16 cellular contexts compared by ENCODE assay signal in genomic region chr11:66614073-66614472, GRCh38. TPM values are rescaled to one million over a fixed set of nuclear protein-coding genes. Genes with fewer than 3 reads are reported as not detected.
DNase-seq lines count a peak whose midpoint lies in the region; ATAC-seq and TF ChIP-seq lines count a peak whose summit lies in the region.
"Had no signal": no experiment of that assay in that cellular context is flagged by ENCODE, and none has a peak within 500 bp of the region (broad histone marks: within the 10 kb centered on the region; RNA-seq: fewer than 3 reads in every experiment).

No MANE protein-coding gene starts in this region.

- H3K9me3 Mint-ChIP-seq in activated T-cell treated with anti-CD3 and anti-CD28 coated beads, Interleukin-2, amount 50 U/mL, for 4 hours: no peaks in the 10 kb centered on the region
- H3K9me3 Mint-ChIP-seq: CD8-positive, alpha-beta T cell had no signal

- H3K9me3 ChIP-seq in A673 (ENCODE audit: low read depth, low read length, poor library complexity, severe bottlenecking): no peaks in the 10 kb centered on the region
- H3K9me3 ChIP-seq: HAP-1 had no signal

- DNase-seq in NCI-H2029 (lab: John Stamatoyannopoulos, UW): peak; percentile 24
- DNase-seq in NCI-H2029 treated with DMSO at 0.1 percent for 48 hours (lab: John Stamatoyannopoulos, UW): no peak
- DNase-seq in A673 (ENCODE audit: low spot score): peak; percentile 45
- peak; percentile 54 for DNase-seq in fibroblast of villous mesenchyme (ENCODE audit: low read depth)
- DNase-seq in posterior vena cava (ENCODE audit: low spot score): peak; percentile 37
- DNase-seq in activated T-cell treated with anti-CD3 and anti-CD28 coated beads, Interleukin-2, amount 50 U/mL, for 4 hours: no peak
- DNase-seq in activated T-cell treated with anti-CD3 and anti-CD28 coated beads, Interleukin-2, amount 50 U/mL, for 48 hours: no peak
- DNase-seq: 8988T; ACHN; CD8-positive, alpha-beta T cell; COR-L47; DMS53; KBM-7 had no signal

- peaks cover 34% of the 10 kb centered on the region for H3K4me1 Mint-ChIP-seq in activated T-cell treated with anti-CD3 and anti-CD28 coated beads, Interleukin-2, amount 50 U/mL, for 4 hours (ENCODE audit: low read depth)

- no peaks in the 10 kb centered on the region for H3K27me3 ChIP-seq in A673 (replicated peaks; ENCODE audit: insufficient read depth, low read depth, low read length, poor library complexity)

- H3K27me3 Mint-ChIP-seq in activated T-cell treated with anti-CD3 and anti-CD28 coated beads, Interleukin-2, amount 50 U/mL, for 4 hours (ENCODE audit: low read depth): no peaks in the 10 kb centered on the region

- TF ChIP-seq CTCF in A673 (conservative IDR thresholded peaks at IDR 0.05; ENCODE audit: low read depth, low read length) (no peak), fibroblast of villous mesenchyme (IDR thresholded peaks at IDR 0.05; ENCODE audit: insufficient read depth, low read depth, low read length) (no peak)

- ATAC-seq in activated T-cell treated with anti-CD3 and anti-CD28 coated beads, Interleukin-2, amount 50 U/mL, for 4 hours: no peak
- ATAC-seq: CD8-positive, alpha-beta T cell had no signal

- intact Hi-C loops in A673 (cut with micrococcal nuclease; ENCODE audit: unreplicated experiment): no loop called here
- intact Hi-C loops in posterior vena cava (cut with DNase I): no loop called here

- no peak overlapping the region for H3K4me3 Mint-ChIP-seq in activated T-cell treated with anti-CD3 and anti-CD28 coated beads, Interleukin-2, amount 50 U/mL, for 4 hours
- H3K4me3 Mint-ChIP-seq: CD14-positive monocyte; CD8-positive, alpha-beta T cell had no signal

- peaks cover 6% of the 10 kb centered on the region for H3K4me1 ChIP-seq in A673 (ENCODE audit: insufficient read depth, low read length, poor library complexity, severe bottlenecking)

- no TSS peak for BruUV-seq in A673 (replicated peaks; lab: Mats Ljungman, UMichigan)

- peaks cover 16% of the 10 kb centered on the region for H3K36me3 ChIP-seq in A673 (ENCODE audit: insufficient read depth, low read length, poor library complexity, severe bottlenecking)

- no peak overlapping the region for H3K27ac ChIP-seq in A673 (ENCODE audit: low read depth, low read length, poor library complexity, severe bottlenecking)
- H3K27ac ChIP-seq: HL-60 had no signal

- CTCF ChIA-PET in A673 (lab: Charles Lee): no interaction called here

- H3K4me3 ChIP-seq in A673 (ENCODE audit: low read depth, low read length, poor library complexity, severe bottlenecking) (no peak overlapping the region), fibroblast of villous mesenchyme (ENCODE audit: low read depth, low read length) (no peak overlapping the region)
- H3K4me3 ChIP-seq: HAP-1 had no signal

- POLR2A ChIA-PET in A673 (lab: Charles Lee; ENCODE audit: low non-redundant PET): no interaction called here

- peaks cover 16% of the 10 kb centered on the region for H3K36me3 Mint-ChIP-seq in activated T-cell treated with anti-CD3 and anti-CD28 coated beads, Interleukin-2, amount 50 U/mL, for 4 hours (ENCODE audit: insufficient read depth)
- H3K36me3 Mint-ChIP-seq: CD14-positive monocyte had no signal

RNA-seq across cellular contexts. Expression of gene RBM14, which starts 2.4 kb away (rescaled TPM):
- 152 and 162 TPM in 2 replicates for total RNA-seq in A673 (2021)
- 24.8 and 32.8 TPM in 2 replicates for total RNA-seq in fibroblast of villous mesenchyme
- 10 to 100 TPM; 39.7 to 51.7 TPM for total RNA-seq in posterior vena cava
- total RNA-seq in activated T-cell treated with anti-CD3 and anti-CD28 coated beads, Interleukin-2, amount 50 U/mL, for 4 hours: 100 to 1,000 TPM; 201 to 223 (median 206) TPM

RNA-seq across cellular contexts. Expression of gene CCS, which starts 21.1 kb away (rescaled TPM):
- total RNA-seq in A673 (2021) (43.8 and 56.8 TPM in 2 replicates), fibroblast of villous mesenchyme (34.5 and 35.4 TPM in 2 replicates), posterior vena cava (10 to 100 TPM; 18.8 to 31.8 TPM)
- 10 to 100 TPM; 24.5 to 25.3 (median 25.1) TPM for total RNA-seq in activated T-cell treated with anti-CD3 and anti-CD28 coated beads, Interleukin-2, amount 50 U/mL, for 4 hours

RNA-seq across cellular contexts. Expression of gene CCDC87, which starts 21.2 kb away (rescaled TPM):
- 0.90 and 1.1 TPM in 2 replicates for total RNA-seq in A673 (2021)
- total RNA-seq in fibroblast of villous mesenchyme: 0.43 and 0.64 TPM in 2 replicates
- under 1 TPM; 0.24 to 0.46 TPM for total RNA-seq in posterior vena cava
- under 1 TPM; 0.08 to 0.16 (median 0.13) TPM for total RNA-seq in activated T-cell treated with anti-CD3 and anti-CD28 coated beads, Interleukin-2, amount 50 U/mL, for 4 hours

RNA-seq across cellular contexts. Expression of gene RBM4, which starts 24.4 kb away (rescaled TPM):
- 238 and 245 TPM in 2 replicates for total RNA-seq in A673 (2021)
- 84.4 and 118 TPM in 2 replicates for total RNA-seq in fibroblast of villous mesenchyme
- total RNA-seq in posterior vena cava: 10 to 100 TPM; 63.4 to 68.9 TPM
- total RNA-seq in activated T-cell treated with anti-CD3 and anti-CD28 coated beads, Interleukin-2, amount 50 U/mL, for 4 hours: 100 to 1,000 TPM; 135 to 150 (median 138) TPM

RNA-seq across cellular contexts. Expression of gene CTSF, which starts 45.7 kb away (rescaled TPM):
- 3.7 and 6.9 TPM in 2 replicates for total RNA-seq in A673 (2021)
- 9.9 and 12.6 TPM in 2 replicates for total RNA-seq in fibroblast of villous mesenchyme
- total RNA-seq in posterior vena cava: 10 to 100 TPM; 38.6 to 73.9 TPM
- under 1 TPM; 0.33 to 0.89 (median 0.63) TPM for total RNA-seq in activated T-cell treated with anti-CD3 and anti-CD28 coated beads, Interleukin-2, amount 50 U/mL, for 4 hours

Comparison
In these comparisons a context has a peak if more than half of its experiments do, and no peak if none do; other contexts are left out.
1. DNase-seq: peak in NCI-H2029 (single experiment), A673 (single experiment), fibroblast of villous mesenchyme (single experiment) and posterior vena cava (single experiment); none in NCI-H2029 treated with DMSO at 0.1 percent for 48 hours (single experiment), activated T-cell treated with anti-CD3 and anti-CD28 coated beads, Interleukin-2, amount 50 U/mL, for 4 hours (single experiment) and activated T-cell treated with anti-CD3 and anti-CD28 coated beads, Interleukin-2, amount 50 U/mL, for 48 hours (0 of 2).